13 cellular contexts compared by ENCODE assay signal in the genomic region with DNA sequence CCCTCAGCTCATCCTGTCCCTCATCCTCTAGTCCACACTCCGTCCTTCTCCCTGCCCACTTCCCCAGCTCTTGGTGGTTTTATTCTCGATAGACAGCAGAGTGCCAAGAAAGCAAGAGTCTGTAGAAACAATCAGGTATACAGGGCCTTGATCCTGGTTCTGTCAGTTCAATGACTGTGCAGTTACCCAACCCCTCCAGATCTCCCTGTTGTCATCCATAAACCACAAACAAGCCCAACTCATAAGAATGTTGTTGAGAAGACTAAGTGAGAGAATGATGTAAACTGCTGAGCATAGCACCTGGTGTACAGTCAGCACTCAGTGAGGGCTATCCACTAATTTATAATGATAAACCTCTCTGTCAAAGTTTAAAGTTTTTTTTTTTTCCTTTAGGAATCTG. TPM values are rescaled to one million over a fixed set of nuclear protein-coding genes. Genes with fewer than 3 reads are reported as not detected.
A peak's percentile ranks its signal among the peaks of the same experiment; 100 is the strongest.
DNase-seq lines count a peak whose midpoint lies in the region; ATAC-seq and TF ChIP-seq lines count a peak whose summit lies in the region.
"Had no signal": no experiment of that assay in that cellular context is flagged by ENCODE, and none has a peak within 500 bp of the region (broad histone marks: within the 10 kb centered on the region; RNA-seq: fewer than 3 reads in every experiment).

No MANE protein-coding gene starts in this region.

- H3K4me2 ChIP-seq in trophoblast cell (ENCODE audit: low read length), result no peak overlapping the region
- H3K4me2 ChIP-seq: A549, BLaER1 had no signal

- H3K4me1 ChIP-seq in foreskin keratinocyte (no peaks in the 10 kb centered on the region), trophoblast cell (ENCODE audit: control insufficient read depth in 1 of 2, insufficient read depth in 2 of 2, low read length in 2 of 2) (peaks cover 6 to 21% of the 10 kb centered on the region in 2 experiments)
- H3K4me1 ChIP-seq: A549, BLaER1 had no signal

- H3K4me3 ChIP-seq in trophoblast cell (ENCODE audit: low read depth, low read length), result no peak overlapping the region
- H3K4me3 ChIP-seq: A549, BLaER1 had no signal

- no peaks in the 10 kb centered on the region for H3K79me2 ChIP-seq in trophoblast cell (ENCODE audit: control insufficient read depth, insufficient read depth, low read length, poor library complexity)

- H3K27me3 ChIP-seq in foreskin keratinocyte (no peaks in the 10 kb centered on the region), trophoblast cell (ENCODE audit: insufficient read depth, low read length) (no peaks in the 10 kb centered on the region)
- H3K27me3 ChIP-seq: BLaER1 had no signal

- H2AK5ac ChIP-seq in trophoblast cell (ENCODE audit: low read length), result no peak overlapping the region

- H4K8ac ChIP-seq in trophoblast cell (ENCODE audit: low read depth, low read length), result no peak overlapping the region

- no peaks in the 10 kb centered on the region for H3K36me3 ChIP-seq in trophoblast cell (ENCODE audit: control insufficient read depth in 1 of 2, insufficient read depth in 2 of 2, low read length in 2 of 2)
- H3K36me3 ChIP-seq: BLaER1 had no signal

- H3K9me3 ChIP-seq in trophoblast cell (ENCODE audit: insufficient read depth, low read depth, low read length), result no peaks in the 10 kb centered on the region
- H3K9me3 ChIP-seq: A549, BLaER1 had no signal

- peak overlapping the region; percentile 1 for H2BK12ac ChIP-seq in trophoblast cell (ENCODE audit: low read length)

- H3K14ac ChIP-seq in trophoblast cell (ENCODE audit: low read length), result no peak overlapping the region

- H3K79me1 ChIP-seq in trophoblast cell (ENCODE audit: low read length), result peaks cover 9% of the 10 kb centered on the region

- H2BK120ac ChIP-seq in trophoblast cell (ENCODE audit: insufficient read depth, low read length, poor library complexity), result peak overlapping the region; percentile 1

- H2AFZ ChIP-seq in trophoblast cell (ENCODE audit: insufficient read depth, low read length, poor library complexity), result no peak overlapping the region

- no peak overlapping the region for H3K23ac ChIP-seq in trophoblast cell (ENCODE audit: low read length)

- no peak overlapping the region for H3K18ac ChIP-seq in trophoblast cell (ENCODE audit: low read length)

- TF ChIP-seq CTCF in foreskin keratinocyte (conservative IDR thresholded peaks at IDR 0.05), result no peak

- no peak overlapping the region for H3K9ac ChIP-seq in trophoblast cell (ENCODE audit: low read length)
- H3K9ac ChIP-seq: BLaER1 had no signal

- no peak overlapping the region for H3K4ac ChIP-seq in trophoblast cell (ENCODE audit: low read depth, low read length)

- ATAC-seq in foreskin keratinocyte, result peak; percentile 97
- no peak for ATAC-seq in GM19395 (IDR thresholded peaks at IDR 0.05; ENCODE audit: unreplicated experiment)
- ATAC-seq: A549 had no signal

- no CpG with 5 or more reads among the region's 2 CpGs for WGBS in trophoblast cell (ENCODE audit: extremely low coverage, insufficient coverage, insufficient read length)

- no peak overlapping the region for H4K91ac ChIP-seq in trophoblast cell (ENCODE audit: low read depth, low read length)

- H2BK5ac ChIP-seq in trophoblast cell (ENCODE audit: low read depth, low read length, poor library complexity), result no peak overlapping the region

- no peak overlapping the region for H3K27ac ChIP-seq in foreskin keratinocyte
- H3K27ac ChIP-seq in trophoblast cell (ENCODE audit: low read depth, low read length), result peak overlapping the region; percentile 48
- H3K27ac ChIP-seq: A549, BLaER1 had no signal

- H4K12ac ChIP-seq in trophoblast cell (ENCODE audit: low read depth, low read length), result no peak overlapping the region

- DNase-seq in HT1080 (ENCODE audit: low read depth) (peak; percentile 30), amniotic epithelial cell (ENCODE audit: low read depth) (peak; percentile 30), foreskin keratinocyte (peak; percentile 68 to 82), trophoblast cell (no peak), cerebellar cortex (ENCODE audit: low spot score) (no peak), iPS-NIHi7 (ENCODE audit: extremely low spot score) (no peak)
- DNase-seq: CD8-positive, alpha-beta memory T cell; DMS53; H7 had no signal

RNA-seq across cellular contexts. Expression of a gene that starts 31.3 kb away (rescaled TPM):
- 1.3 and 1.9 TPM in 2 replicates for total RNA-seq in HT1080 (2014; rRNA removed; shearing (Covaris generic))
- 0.10 and 0.34 TPM in 2 replicates for polyA plus RNA-seq in HT1080 (2015; cell fraction: cytosol; rRNA removed)
- 0.22 and 0.24 TPM in 2 replicates for polyA plus RNA-seq in HT1080 (2015; cell fraction: nucleus; rRNA removed)
- total RNA-seq in foreskin keratinocyte, result 5.5 and 8.6 TPM in 2 replicates
- polyA plus RNA-seq in foreskin keratinocyte, result 2.6 and 4.7 TPM in 2 replicates
- 65.1 and 65.4 TPM in 2 replicates for polyA plus RNA-seq in trophoblast cell (2013)
- total RNA-seq: CD8-positive, alpha-beta memory T cell had no signal
- polyA plus RNA-seq: A549; CD8-positive, alpha-beta memory T cell; IgD-negative memory B cell had no signal

Comparison
In these comparisons a context has a peak if more than half of its experiments do, and no peak if none do; other contexts are left out.
1. DNase-seq: peak in HT1080 (single experiment), amniotic epithelial cell (single experiment) and foreskin keratinocyte (2 of 2); none in trophoblast cell (0 of 2), cerebellar cortex (single experiment) and iPS-NIHi7 (single experiment).